In genomic region chr17:77433385-77434135, GRCh38 we compare ENCODE assay signal across 8 cellular contexts.
DNase-seq lines count a peak whose midpoint lies in the region; ATAC-seq and TF ChIP-seq lines count a peak whose summit lies in the region.

No MANE protein-coding gene starts in this region.

- no peaks in the 10 kb centered on the region for H3K9me3 ChIP-seq in right atrium auricular region
- no peaks in the 10 kb centered on the region for H3K9me3 ChIP-seq in tibial nerve

- H3K4me3 ChIP-seq in right atrium auricular region = no peak overlapping the region
- H3K4me3 ChIP-seq in tibial nerve = no peak overlapping the region

- peak overlapping the region; percentile 78 for H3K4me3 Mint-ChIP-seq in activated T-helper 1 cell treated with anti-CD3 and anti-CD28 coated beads, Interleukin-12 subunit alpha, Interleukin-12 subunit beta, Interleukin-2, Interleukin-4 antibody, amounts not matched to agents 30 ng/mL and 10 ng/mL and 1 ng/mL, durations not matched to agents 14 hours and 24 hours and 36 hours

- WGBS in tibial nerve, 2 donors = 24 to 25% methylated on average over 24 to 26 of the region's 27 CpGs

- H3K36me3 Mint-ChIP-seq in activated T-helper 1 cell treated with anti-CD3 and anti-CD28 coated beads, Interleukin-12 subunit alpha, Interleukin-12 subunit beta, Interleukin-2, Interleukin-4 antibody, amounts not matched to agents 30 ng/mL and 10 ng/mL and 1 ng/mL, durations not matched to agents 14 hours and 24 hours and 36 hours (ENCODE audit: low read depth) = peaks cover 13% of the 10 kb centered on the region

- peaks cover 77% of the 10 kb centered on the region for H3K4me1 Mint-ChIP-seq in activated T-helper 1 cell treated with anti-CD3 and anti-CD28 coated beads, Interleukin-12 subunit alpha, Interleukin-12 subunit beta, Interleukin-2, Interleukin-4 antibody, amounts not matched to agents 30 ng/mL and 10 ng/mL and 1 ng/mL, durations not matched to agents 14 hours and 24 hours and 36 hours (ENCODE audit: low read depth)

- no peaks in the 10 kb centered on the region for H3K27me3 Mint-ChIP-seq in activated T-helper 1 cell treated with anti-CD3 and anti-CD28 coated beads, Interleukin-12 subunit alpha, Interleukin-12 subunit beta, Interleukin-2, Interleukin-4 antibody, amounts not matched to agents 30 ng/mL and 10 ng/mL and 1 ng/mL, durations not matched to agents 14 hours and 24 hours and 36 hours (ENCODE audit: insufficient read depth)

- intact Hi-C loops in Right ventricle myocardium inferior (cut with DNase I) = no loop called here
- intact Hi-C loops in activated T-helper 1 cell treated with anti-CD3 and anti-CD28 coated beads, Interleukin-12 subunit alpha, Interleukin-12 subunit beta, Interleukin-2, Interleukin-4 antibody, amounts not matched to agents 30 ng/mL and 10 ng/mL and 1 ng/mL, durations not matched to agents 14 hours and 24 hours and 36 hours (cut with micrococcal nuclease) = loop anchor here (2.0 to 5.0 kb wide), 2 partner anchors 17 to 39 kb away; no protein-coding TSS in a partner anchor

- peak overlapping the region; percentile 90 for H3K27ac Mint-ChIP-seq in activated T-helper 1 cell treated with anti-CD3 and anti-CD28 coated beads, Interleukin-12 subunit alpha, Interleukin-12 subunit beta, Interleukin-2, Interleukin-4 antibody, amounts not matched to agents 30 ng/mL and 10 ng/mL and 1 ng/mL, durations not matched to agents 14 hours and 24 hours and 36 hours

- no peak for TF ChIP-seq EP300 in tibial nerve (IDR thresholded peaks at IDR 0.05)

- peak; percentile 74 for DNase-seq in Right ventricle myocardium inferior (ENCODE audit: missing footprints)
- DNase-seq in right atrium auricular region (ENCODE audit: low spot score) = no peak
- no peak for DNase-seq in activated T-helper 1 cell treated with anti-CD3 and anti-CD28 coated beads, Interleukin-12 subunit alpha, Interleukin-12 subunit beta, Interleukin-2, Interleukin-4 antibody, amounts not matched to agents 30 ng/mL and 10 ng/mL and 1 ng/mL, durations not matched to agents 14 hours and 24 hours and 36 hours (ENCODE audit: low spot score)
- peak; percentile 78 for DNase-seq in hepatic stellate cell (ENCODE audit: low spot score)
- DNase-seq in tibial nerve (ENCODE audit: low spot score in 2 of 2) = no peak
- DNase-seq in NCI-H187 treated with DMSO at 0.1 percent for 48 hours (lab: John Stamatoyannopoulos, UW) = no peak
- no peak for DNase-seq in T1000 (lab: John Stamatoyannopoulos, UW)
- no peak for DNase-seq in activated CD4-positive, CD25-positive, alpha-beta regulatory T cell treated with anti-CD3 and anti-CD28 coated beads, Interleukin-2, amount 50 U/mL, for 72 hours

- no peak for TF ChIP-seq POLR2A in tibial nerve (IDR thresholded peaks at IDR 0.05)

- peak; percentile 17 for ATAC-seq in Right ventricle myocardium inferior

- H3K27me3 ChIP-seq in right atrium auricular region = no peaks in the 10 kb centered on the region
- no peaks in the 10 kb centered on the region for H3K27me3 ChIP-seq in tibial nerve

- H3K36me3 ChIP-seq in right atrium auricular region (no peaks in the 10 kb centered on the region), tibial nerve (no peaks in the 10 kb centered on the region)

- no peaks in the 10 kb centered on the region for H3K9me3 Mint-ChIP-seq in activated T-helper 1 cell treated with anti-CD3 and anti-CD28 coated beads, Interleukin-12 subunit alpha, Interleukin-12 subunit beta, Interleukin-2, Interleukin-4 antibody, amounts not matched to agents 30 ng/mL and 10 ng/mL and 1 ng/mL, durations not matched to agents 14 hours and 24 hours and 36 hours

- H3K4me1 ChIP-seq in right atrium auricular region (peaks cover 0 to 89% of the 10 kb centered on the region in 2 donors), tibial nerve (peaks cover 17 to 99% (median 92%) of the 10 kb centered on the region in 4 donors)

- no peak for TF ChIP-seq CTCF in right atrium auricular region (IDR thresholded peaks at IDR 0.05)
- TF ChIP-seq CTCF in tibial nerve (IDR thresholded peaks at IDR 0.05) = no peak

- H3K27ac ChIP-seq in right atrium auricular region = no peak overlapping the region
- H3K27ac ChIP-seq in tibial nerve = peak overlapping the region in 3 of 4 donors; percentile 37 to 77 (median 46)

Comparison
In these comparisons a context has a peak if more than half of its experiments do, and no peak if none do; other contexts are left out.
1. DNase-seq: peak in Right ventricle myocardium inferior (single experiment) and hepatic stellate cell (single experiment); none in right atrium auricular region (single experiment), activated T-helper 1 cell treated with anti-CD3 and anti-CD28 coated beads, Interleukin-12 subunit alpha, Interleukin-12 subunit beta, Interleukin-2, Interleukin-4 antibody, amounts not matched to agents 30 ng/mL and 10 ng/mL and 1 ng/mL, durations not matched to agents 14 hours and 24 hours and 36 hours (single experiment), tibial nerve (0 of 2), NCI-H187 treated with DMSO at 0.1 percent for 48 hours (single experiment), T1000 (single experiment) and activated CD4-positive, CD25-positive, alpha-beta regulatory T cell treated with anti-CD3 and anti-CD28 coated beads, Interleukin-2, amount 50 U/mL, for 72 hours (single experiment).
2. H3K27ac ChIP-seq: peak in tibial nerve (3 of 4); none in right atrium auricular region (0 of 2).